Comparison of ENCODE assay signal across 23 cellular contexts in the genomic region with DNA sequence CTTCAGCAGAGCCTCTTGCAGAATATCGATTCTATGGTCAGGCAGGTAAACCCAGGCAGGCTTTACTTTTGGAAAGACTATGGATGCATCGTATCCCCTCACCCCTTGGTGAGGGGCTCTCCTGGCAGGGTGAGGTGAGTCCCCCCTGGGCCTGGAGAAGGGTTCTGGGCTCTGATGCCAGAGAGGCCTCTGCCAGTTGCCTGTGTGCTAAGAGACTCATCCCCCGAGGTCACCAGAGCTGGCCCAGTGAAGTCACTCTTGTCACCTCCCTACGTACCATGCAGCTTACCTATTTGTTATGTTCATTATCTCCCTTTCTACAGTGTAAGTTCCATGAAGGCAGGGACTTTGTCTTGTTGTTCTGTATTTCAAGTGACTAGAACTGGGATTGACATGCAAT.
"Had no signal": no experiment of that assay in that cellular context is flagged by ENCODE, and none has a peak within 500 bp of the region (broad histone marks: within the 10 kb centered on the region; RNA-seq: fewer than 3 reads in every experiment).

No MANE protein-coding gene starts in this region.

- H3K9me3 Mint-ChIP-seq: central memory CD8-positive, alpha-beta T cell; naive thymus-derived CD8-positive, alpha-beta T cell; neural progenitor cell; stimulated activated naive CD8-positive, alpha-beta T cell treated with anti-CD3 and anti-CD28 coated beads, Interleukin-15, Interleukin-2, amounts not matched to agents 100 ng/mL and 50 ng/mL, for 24 hours; T-helper 2 cell treated with Interferon-gamma antibody and Interleukin-4, amounts not matched to agents 5 μg/mL and 100 μg/mL, for 36 hours had no signal

- ATAC-seq: activated CD4-positive, CD25-positive, alpha-beta regulatory T cell treated with anti-CD3 and anti-CD28 coated beads, Interleukin-2, amount 50 U/mL, for 24 hours; esophagus mucosa; naive thymus-derived CD8-positive, alpha-beta T cell; SK-N-SH treated with all-trans-retinoic acid at 6 μM for 48 hours had no signal

- H3K4me1 ChIP-seq: adrenal gland, neural progenitor cell had no signal

- H3K36me3 ChIP-seq: adrenal gland, ascending aorta, brain microvascular endothelial cell, neural progenitor cell, suprapubic skin had no signal

- H3K4me3 ChIP-seq: adrenal gland, ascending aorta, lung, neural progenitor cell, suprapubic skin had no signal

- H3K36me3 Mint-ChIP-seq: activated naive CD8-positive, alpha-beta T cell; naive thymus-derived CD8-positive, alpha-beta T cell; neural progenitor cell had no signal

- H3K27me3 ChIP-seq: adrenal gland, ascending aorta, brain microvascular endothelial cell, neural progenitor cell, suprapubic skin had no signal

- H3K27ac Mint-ChIP-seq: activated naive CD8-positive, alpha-beta T cell; neural progenitor cell; T-helper 2 cell treated with Interferon-gamma antibody and Interleukin-4, amounts not matched to agents 5 μg/mL and 100 μg/mL, for 36 hours had no signal

- H3K9me3 ChIP-seq: adrenal gland, ascending aorta, suprapubic skin had no signal

- DNase-seq: activated CD4-positive, alpha-beta T cell treated with anti-CD3 and anti-CD28 coated beads, Interleukin-2, amount 50 U/mL, for 1 hour; activated gamma-delta T cell treated with Interleukin-2 at 50 U/mL for 16 hours; activated T-cell treated with anti-CD3 and anti-CD28 coated beads, Interleukin-2, amount 50 U/mL, for 48 hours; brain microvascular endothelial cell; effector memory CD4-positive, alpha-beta T cell; hippocampal formation; retina; stimulated activated CD4-positive, alpha-beta T cell treated with anti-CD3 and anti-CD28 coated beads, Interleukin-4, amount 100 ng/mL, for 24 hours; trophoblast cell had no signal

- H3K4me3 Mint-ChIP-seq: activated naive CD8-positive, alpha-beta T cell; central memory CD8-positive, alpha-beta T cell; naive thymus-derived CD8-positive, alpha-beta T cell; neural progenitor cell; stimulated activated naive CD8-positive, alpha-beta T cell treated with anti-CD3 and anti-CD28 coated beads, Interleukin-15, Interleukin-2, amounts not matched to agents 100 ng/mL and 50 ng/mL, for 24 hours; T-helper 2 cell treated with Interferon-gamma antibody and Interleukin-4, amounts not matched to agents 5 μg/mL and 100 μg/mL, for 36 hours had no signal

- H3K27me3 Mint-ChIP-seq: activated naive CD8-positive, alpha-beta T cell; central memory CD8-positive, alpha-beta T cell; naive thymus-derived CD8-positive, alpha-beta T cell; stimulated activated naive CD8-positive, alpha-beta T cell treated with anti-CD3 and anti-CD28 coated beads, Interleukin-15, Interleukin-2, amounts not matched to agents 100 ng/mL and 50 ng/mL, for 24 hours had no signal

- H3K27ac ChIP-seq: adrenal gland, ascending aorta, brain microvascular endothelial cell, neural progenitor cell, suprapubic skin, VCaP had no signal
